In the genomic region with DNA sequence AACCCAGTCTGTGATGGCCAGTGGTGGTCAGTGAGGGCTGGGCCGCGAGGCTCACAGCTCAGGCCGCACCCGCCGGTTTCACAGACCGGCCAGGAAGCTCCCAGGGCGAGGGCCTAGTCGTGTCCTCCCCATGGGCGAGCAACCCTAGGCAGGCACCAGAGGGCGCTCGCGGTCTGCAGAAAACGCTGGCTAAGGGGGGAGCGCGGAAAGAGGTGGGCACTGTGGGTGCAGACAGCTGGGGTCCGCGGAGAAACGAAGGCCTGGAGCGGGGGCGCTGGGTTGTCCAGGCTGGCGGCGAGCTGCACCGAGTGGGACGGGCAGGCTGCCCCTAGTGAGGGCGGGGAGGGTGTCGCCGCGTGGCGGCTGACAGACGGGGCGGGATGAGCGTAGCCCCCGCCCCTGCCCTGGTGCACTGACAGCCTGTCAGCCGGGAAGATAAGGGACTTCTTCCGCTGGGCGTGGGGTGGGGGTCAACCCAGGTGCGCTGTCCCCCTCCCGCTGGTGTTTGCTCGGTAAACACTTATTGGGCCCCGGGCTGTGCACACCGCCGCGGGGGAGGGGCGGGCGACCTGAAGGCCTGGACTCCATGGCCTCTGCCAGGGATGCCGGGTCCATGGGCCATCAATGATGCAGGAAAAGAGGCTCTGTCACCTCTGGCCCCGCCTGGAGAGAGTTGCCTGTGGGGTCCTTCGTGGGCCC, we compare ENCODE assay signal across 8 cellular contexts.
DNase-seq lines count a peak whose midpoint lies in the region; FAIRE-seq and TF ChIP-seq lines count a peak whose summit lies in the region.

No MANE protein-coding gene starts in this region.

- no peak for FAIRE-seq in H54 (lab: Jason Lieb, UNC)

- DNase-seq in AG08396 (ENCODE audit: low spot score) (peak; percentile 93), H54 (ENCODE audit: insufficient read length, low spot score) (peak; percentile 89), NCI-H2227 treated with DMSO at 0.1 percent for 48 hours (lab: John Stamatoyannopoulos, UW) (peak; percentile 62), cerebellar cortex (ENCODE audit: low spot score) (peak; percentile 84), kidney tubule cell (ENCODE audit: low spot score) (peak; percentile 72), cortex of kidney (lab: John Stamatoyannopoulos, UW) (no peak)
- DNase-seq in activated CD4-positive, alpha-beta T cell treated with anti-CD3 and anti-CD28 coated beads for 1 hour: peak; percentile 79
- DNase-seq in stimulated activated CD4-positive, alpha-beta T cell treated with anti-CD3 and anti-CD28 coated beads, Interleukin-15, amount 100 ng/mL, for 48 hours (ENCODE audit: low read depth in 2 of 2): peak; percentile 64 to 72

- no peak for TF ChIP-seq POLR2A in H54 (IDR thresholded peaks at IDR 0.05; ENCODE audit: low read depth, low read length)
